Comparison of ENCODE assay signal across 9 cellular contexts in the genomic region with DNA sequence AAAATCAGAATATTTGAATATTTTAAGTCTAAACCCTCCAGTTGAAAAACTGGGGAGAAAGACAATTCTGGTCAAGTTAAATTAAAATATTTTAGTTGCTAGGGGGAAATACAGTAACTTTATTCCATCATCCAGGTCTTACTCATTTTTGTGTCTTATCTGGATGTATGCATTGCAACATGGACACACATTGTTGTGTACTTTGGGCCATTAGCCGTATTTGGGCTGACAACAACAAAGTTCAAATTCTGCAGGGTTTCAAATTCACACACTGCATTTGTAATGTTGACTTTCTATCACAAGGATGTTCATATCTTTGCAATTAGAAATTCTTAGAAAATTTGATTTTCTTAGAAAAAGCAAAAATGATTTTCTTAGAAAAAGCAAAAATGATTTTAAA.
"Had no signal": no experiment of that assay in that cellular context is flagged by ENCODE, and none has a peak within 500 bp of the region (broad histone marks: within the 10 kb centered on the region; RNA-seq: fewer than 3 reads in every experiment).

No MANE protein-coding gene starts in this region.

- ATAC-seq: HCT116 had no signal

- H3K36me3 ChIP-seq: HAP-1 had no signal

- H2AFZ ChIP-seq: GM23248 had no signal

- H3K27ac ChIP-seq: GM23248, HL-60 had no signal

- DNase-seq: GM23248, GOT3, H7, HFFc6, IMR-90, KBM-7 had no signal

- H3K4me1 ChIP-seq: HAP-1 had no signal

- H3K9ac ChIP-seq: GM23248 had no signal

- H3K4me3 ChIP-seq: GM23248, HAP-1 had no signal
